Comparison of ENCODE assay signal across 22 cellular contexts in genomic region chr11:101362643-101363042, GRCh38.
A peak's percentile ranks its signal among the peaks of the same experiment; 100 is the strongest.
DNase-seq lines count a peak whose midpoint lies in the region; ATAC-seq, FAIRE-seq and TF ChIP-seq lines count a peak whose summit lies in the region.
"Had no signal": no experiment of that assay in that cellular context is flagged by ENCODE, and none has a peak within 500 bp of the region (broad histone marks: within the 10 kb centered on the region; RNA-seq: fewer than 3 reads in every experiment).

No MANE protein-coding gene starts in this region.

- H3K4me3 Mint-ChIP-seq in GM23338: no peak overlapping the region
- H3K4me3 Mint-ChIP-seq: B cell; CD4-positive, alpha-beta T cell; CD8-positive, alpha-beta T cell had no signal

- H2AFZ ChIP-seq in HepG2 (ENCODE audit: low read length): no peak overlapping the region
- H2AFZ ChIP-seq in GM23338: peak overlapping the region; percentile 47; the same call in 1 of the 2 replicates
- H2AFZ ChIP-seq in K562 (ENCODE audit: low read depth, low read length): no peak overlapping the region

- WGBS in HepG2 (ENCODE audit: low lambda C conversion rate): 3% methylated on average over 3 of the region's 3 CpGs
- WGBS in right lobe of liver (ENCODE audit: insufficient coverage, low coverage, low lambda C conversion rate, missing lambda C conversion rate): 49% methylated on average over 3 of the region's 3 CpGs
- 0% methylated on average over 3 of the region's 3 CpGs for WGBS in K562 (ENCODE audit: insufficient coverage, low coverage, missing lambda C conversion rate)

- no peak for TF ChIP-seq RAD21 in HepG2 (CRISPR knock-in tag; IDR thresholded peaks at IDR 0.05)
- no peak for TF ChIP-seq RAD21 in K562 (CRISPR knock-in tag; conservative IDR thresholded peaks at IDR 0.05 in 1 of 2, IDR thresholded peaks at IDR 0.05 in 1 of 2)

- H3K4me2 ChIP-seq in HepG2 (ENCODE audit: low read depth, low read length) (no peak overlapping the region), GM23338 (no peak overlapping the region), K562 (ENCODE audit: insufficient read depth, low read length) (no peak overlapping the region)
- H3K4me2 ChIP-seq: BLaER1 treated with 17β-estradiol and CSF1 and Interleukin-3, amounts not matched to agents 10 nM and 100 nM had no signal

- H3K4me1 ChIP-seq in HepG2 (ENCODE audit: insufficient read depth, low read length): no peaks in the 10 kb centered on the region
- H3K4me1 ChIP-seq in right lobe of liver: no peaks in the 10 kb centered on the region
- no peaks in the 10 kb centered on the region for H3K4me1 ChIP-seq in GM23338 (ENCODE audit: insufficient read depth)
- H3K4me1 ChIP-seq in K562 (replicated peaks in 1 of 2; ENCODE audit: control insufficient read depth in 2 of 2, insufficient read depth in 2 of 2, low read length in 2 of 2): no peaks in the 10 kb centered on the region
- H3K4me1 ChIP-seq: BLaER1 treated with 17β-estradiol and CSF1 and Interleukin-3, amounts not matched to agents 10 nM and 100 nM; Caco-2 had no signal

- no peaks in the 10 kb centered on the region for H4K20me1 ChIP-seq in HepG2 (ENCODE audit: insufficient read depth, low read length)
- no peaks in the 10 kb centered on the region for H4K20me1 ChIP-seq in GM23338 (replicated peaks; ENCODE audit: insufficient read depth)
- no peaks in the 10 kb centered on the region for H4K20me1 ChIP-seq in K562 (replicated peaks; ENCODE audit: control insufficient read depth, insufficient read depth, low read length)
- H4K20me1 ChIP-seq: BLaER1 treated with 17β-estradiol and CSF1 and Interleukin-3, amounts not matched to agents 10 nM and 100 nM had no signal

- H3F3A ChIP-seq in GM23338 (replicated peaks; ENCODE audit: low read depth): no peaks in the 10 kb centered on the region

- H3K4me3 ChIP-seq in HepG2 (replicated peaks in 1 of 3; ENCODE audit: insufficient read depth in 1 of 3, low read depth in 2 of 3, low read length in 3 of 3) (no peak overlapping the region), right lobe of liver (no peak overlapping the region), GM23338 (no peak overlapping the region), K562 (no peak overlapping the region)
- H3K4me3 ChIP-seq: BLaER1 treated with 17β-estradiol and CSF1 and Interleukin-3, amounts not matched to agents 10 nM and 100 nM had no signal

- no peak overlapping the region for H3K27ac Mint-ChIP-seq in GM23338
- H3K27ac Mint-ChIP-seq: B cell; CD4-positive, alpha-beta T cell; CD8-positive, alpha-beta T cell had no signal

- no peak for TF ChIP-seq EP300 in HepG2 (IDR thresholded peaks at IDR 0.05; ENCODE audit: low read depth in 2 of 2, low read length in 2 of 2)
- TF ChIP-seq EP300 in HepG2 (CRISPR knock-in tag; IDR thresholded peaks at IDR 0.05; ENCODE audit: borderline replicate concordance): no peak
- TF ChIP-seq EP300 in K562 (IDR thresholded peaks at IDR 0.05; ENCODE audit: low read length): no peak

- in situ Hi-C loops in HepG2 (cut with HindIII; ENCODE audit: extremely low pct_ligation_motif_present, low pct_unique_long_range_greater_than_20kb) (no loop called here), K562 (cut with MboI) (no loop called here)

- no peaks in the 10 kb centered on the region for H3K4me1 Mint-ChIP-seq in GM23338
- H3K4me1 Mint-ChIP-seq: B cell had no signal

- no peak for TF ChIP-seq CTCF in HepG2 (CRISPR knock-in tag; IDR thresholded peaks at IDR 0.05)
- TF ChIP-seq CTCF in right lobe of liver (IDR thresholded peaks at IDR 0.05): no peak
- no peak for TF ChIP-seq CTCF in GM23338 (conservative IDR thresholded peaks at IDR 0.05; ENCODE audit: low read depth in 2 of 2)
- TF ChIP-seq CTCF in K562 (IDR thresholded peaks at IDR 0.05 in 2 of 3, conservative IDR thresholded peaks at IDR 0.05 in 1 of 3; ENCODE audit: insufficient read depth in 2 of 3, low read depth in 1 of 3, low read length in 3 of 3): no peak

- TF ChIP-seq POLR2A in HepG2 (IDR thresholded peaks at IDR 0.05; ENCODE audit: insufficient read depth in 1 of 2, low read depth in 2 of 2, low read length in 2 of 2) (no peak), right lobe of liver (IDR thresholded peaks at IDR 0.05) (no peak), K562 (conservative IDR thresholded peaks at IDR 0.05) (no peak)

- FAIRE-seq in HepG2 (lab: Jason Lieb, UNC) (no peak), K562 (lab: Jason Lieb, UNC) (no peak)
- FAIRE-seq: A204.1, D721Med, GM12891 had no signal

- H3K27ac ChIP-seq in HepG2 (ENCODE audit: extremely low read length, insufficient read depth, low read length): no peak overlapping the region
- H3K27ac ChIP-seq in right lobe of liver: no peak overlapping the region
- no peak overlapping the region for H3K27ac ChIP-seq in GM23338 (ENCODE audit: low read depth)
- no peak overlapping the region for H3K27ac ChIP-seq in K562 (ENCODE audit: extremely low read depth, low read depth, low read length)
- H3K27ac ChIP-seq: BLaER1 treated with 17β-estradiol and CSF1 and Interleukin-3, amounts not matched to agents 10 nM and 100 nM; C4-2B had no signal

- no TSS peak for BruUV-seq in HepG2 (replicated peaks; lab: Mats Ljungman, UMichigan)
- no TSS peak for BruUV-seq in K562 (replicated peaks; lab: Mats Ljungman, UMichigan)

- H3K9me3 ChIP-seq in HepG2 (ENCODE audit: low read length) (no peaks in the 10 kb centered on the region), right lobe of liver (no peaks in the 10 kb centered on the region), K562 (replicated peaks; ENCODE audit: control insufficient read depth, insufficient read depth, low read depth, low read length) (no peaks in the 10 kb centered on the region)
- H3K9me3 ChIP-seq: Caco-2 had no signal

- no peak for ATAC-seq in HepG2
- ATAC-seq in right lobe of liver: no peak
- no peak for ATAC-seq in GM23338
- ATAC-seq in K562: no peak
- ATAC-seq in left lobe of liver: no peak
- ATAC-seq: CD8-positive, alpha-beta T cell had no signal

- H3K27me3 Mint-ChIP-seq in GM23338 (ENCODE audit: insufficient read depth, low read depth, poor library complexity): peaks cover 2% of the 10 kb centered on the region
- H3K27me3 Mint-ChIP-seq: B cell; CD4-positive, alpha-beta T cell had no signal

- H3K79me2 ChIP-seq in HepG2 (ENCODE audit: insufficient read depth, low read length): no peaks in the 10 kb centered on the region
- no peaks in the 10 kb centered on the region for H3K79me2 ChIP-seq in GM23338 (replicated peaks; ENCODE audit: insufficient read depth)
- H3K79me2 ChIP-seq in K562 (ENCODE audit: control insufficient read depth, insufficient read depth, low read length): no peaks in the 10 kb centered on the region

- H3K9me3 Mint-ChIP-seq in GM23338: peaks cover 7% of the 10 kb centered on the region; the same call in 2 of the 3 replicates

- H3K9ac ChIP-seq in HepG2 (ENCODE audit: insufficient read depth, low read depth, low read length) (no peak overlapping the region), K562 (ENCODE audit: insufficient read depth in 1 of 2, low read depth in 2 of 2, low read length in 2 of 2) (no peak overlapping the region)
- H3K9ac ChIP-seq: BLaER1 treated with 17β-estradiol and CSF1 and Interleukin-3, amounts not matched to agents 10 nM and 100 nM had no signal

- no peaks in the 10 kb centered on the region for H3K36me3 Mint-ChIP-seq in GM23338 (ENCODE audit: low read depth)
- H3K36me3 Mint-ChIP-seq: CD8-positive, alpha-beta T cell had no signal

- POLR2A ChIA-PET in HepG2 (lab: Yijun Ruan, JAX): no interaction called here
- POLR2A ChIA-PET in K562 (lab: Yijun Ruan, JAX): no interaction called here

- H3K36me3 ChIP-seq in HepG2 (replicated peaks in 1 of 2; ENCODE audit: control insufficient read depth in 1 of 2, insufficient read depth in 2 of 2, low read length in 2 of 2) (no peaks in the 10 kb centered on the region), right lobe of liver (no peaks in the 10 kb centered on the region), GM23338 (ENCODE audit: insufficient read depth) (no peaks in the 10 kb centered on the region), K562 (ENCODE audit: control insufficient read depth, insufficient read depth, low read length) (no peaks in the 10 kb centered on the region)
- H3K36me3 ChIP-seq: BLaER1 treated with 17β-estradiol and CSF1 and Interleukin-3, amounts not matched to agents 10 nM and 100 nM had no signal

- H3K9me2 ChIP-seq in GM23338 (ENCODE audit: insufficient read depth): peaks cover 4% of the 10 kb centered on the region; the same call in 1 of the 2 replicates

- H3K27me3 ChIP-seq in HepG2 (ENCODE audit: control insufficient read depth in 1 of 2, insufficient read depth in 2 of 2, low read length in 2 of 2) (no peaks in the 10 kb centered on the region), right lobe of liver (no peaks in the 10 kb centered on the region), GM23338 (ENCODE audit: insufficient read depth) (no peaks in the 10 kb centered on the region), K562 (ENCODE audit: control insufficient read depth in 2 of 2, insufficient read depth in 2 of 2, low read length in 2 of 2) (no peaks in the 10 kb centered on the region)
- H3K27me3 ChIP-seq: BLaER1 treated with 17β-estradiol and CSF1 and Interleukin-3, amounts not matched to agents 10 nM and 100 nM had no signal

- intact Hi-C loops in HepG2 (cut with micrococcal nuclease; ENCODE audit: unreplicated experiment) (no loop called here), right lobe of liver (cut with DNase I) (no loop called here), K562 (cut with micrococcal nuclease) (no loop called here)

- DNase-seq in HepG2 (ENCODE audit: low spot score) (no peak), right lobe of liver (no peak), GM23338 (ENCODE audit: low spot score) (no peak), K562 (ENCODE audit: extremely low read depth in 1 of 4, low spot score in 3 of 4) (no peak), DMS79 (lab: John Stamatoyannopoulos, UW) (no peak), GDM1 (lab: John Stamatoyannopoulos, UW) (no peak), left lobe of liver (ENCODE audit: low spot score) (no peak)
- DNase-seq: 8988T; AML-193; Caco-2; Calu3; CD4-positive, alpha-beta T cell; CD8-positive, alpha-beta T cell; DND-41; EL; GF-D8 had no signal

- CTCF ChIA-PET in HepG2 (lab: Yijun Ruan, JAX; ENCODE audit: low intra/inter-chr PET ratio, low total read pairs) (no interaction called here), K562 (lab: Yijun Ruan, JAX; ENCODE audit: low intra/inter-chr PET ratio) (no interaction called here)

- no peaks in the 10 kb centered on the region for H3K9me1 ChIP-seq in K562 (ENCODE audit: control insufficient read depth, insufficient read depth, low read length)

TF ChIP-seq in HepG2, 621 proteins besides CTCF, POLR2A, EP300 and RAD21 (continues in another document):
- TF ChIP-seq MAFF (IDR thresholded peaks at IDR 0.05; ENCODE audit: low read depth, low read length): peak; percentile 95
- TF ChIP-seq ZNF274 (CRISPR knock-in tag; IDR thresholded peaks at IDR 0.05): no peak

TF ChIP-seq in GM23338, 12 proteins besides CTCF, POLR2A, EP300 and RAD21:
- TF ChIP-seq ZNF114 (CRISPR knock-in tag; IDR thresholded peaks at IDR 0.05) (no peak), EZH2phosphoT487 (IDR thresholded peaks at IDR 0.05; ENCODE audit: unreplicated experiment) (no peak), STAT1 (IDR thresholded peaks at IDR 0.05; ENCODE audit: unreplicated experiment) (no peak)

TF ChIP-seq in K562, 482 proteins besides CTCF, POLR2A, EP300 and RAD21 (continues in another document):
- TF ChIP-seq ZNF316 (IDR thresholded peaks at IDR 0.05) (peak; percentile 70), NFE2L1 (tag; IDR thresholded peaks at IDR 0.05; ENCODE audit: borderline replicate concordance, low read depth) (peak; percentile 35; the same call in 1 of the 2 replicates), MAFF (IDR thresholded peaks at IDR 0.05; ENCODE audit: low read length) (peak; percentile 84)

Comparison
In these comparisons a context has a peak if more than half of its experiments do, and no peak if none do; other contexts are left out.
1. Of the 241 proteins assayed by ChIP-seq in both HepG2 and K562: peak only in HepG2: none; only in K562: MAFG, NFE2 and NFE2L1; in both: MAFF and MAFK; in neither: 236.